17 cellular contexts compared by ENCODE assay signal in genomic region chr15:100806157-100806556, GRCh38.
DNase-seq lines count a peak whose midpoint lies in the region; ATAC-seq, FAIRE-seq and TF ChIP-seq lines count a peak whose summit lies in the region.
"Had no signal": no experiment of that assay in that cellular context is flagged by ENCODE, and none has a peak within 500 bp of the region (broad histone marks: within the 10 kb centered on the region; RNA-seq: fewer than 3 reads in every experiment).

No MANE protein-coding gene starts in this region.

- H3K9me3 ChIP-seq in GM12878 (replicated peaks; ENCODE audit: control insufficient read depth, insufficient read depth, low read length): peaks cover 6% of the 10 kb centered on the region; the same call in 2 of the 3 replicates

- RAD21 ChIA-PET in GM12878 (lab: Charles Lee; ENCODE audit: unreplicated experiment): no interaction called here

- no peak for TF ChIP-seq CTCF in GM12878 (IDR thresholded peaks at IDR 0.05 in 2 of 3, conservative IDR thresholded peaks at IDR 0.05 in 1 of 3; ENCODE audit: control insufficient read depth in 2 of 3, extremely low read depth in 1 of 3, insufficient read depth in 1 of 3, low read depth in 3 of 3, low read length in 3 of 3)

- TF ChIP-seq RAD21 in GM12878 (IDR thresholded peaks at IDR 0.05; ENCODE audit: insufficient read depth, low read depth, low read length): no peak

- no peaks in the 10 kb centered on the region for H4K20me1 ChIP-seq in GM12878 (ENCODE audit: control insufficient read depth, insufficient read depth)
- H4K20me1 ChIP-seq: BLaER1 treated with 17β-estradiol and CSF1 and Interleukin-3, amounts not matched to agents 10 nM and 100 nM had no signal

- H3K4me3 ChIP-seq in GM12878: no peak overlapping the region
- H3K4me3 ChIP-seq: BLaER1 treated with 17β-estradiol and CSF1 and Interleukin-3, amounts not matched to agents 10 nM and 100 nM had no signal

- no peak overlapping the region for H3K27ac ChIP-seq in GM12878 (ENCODE audit: control insufficient read depth, insufficient read depth)
- H3K27ac ChIP-seq: BLaER1 treated with 17β-estradiol and CSF1 and Interleukin-3, amounts not matched to agents 10 nM and 100 nM had no signal

- in situ Hi-C loops in GM12878 (cut with MboI): no loop called here

- H2AFZ ChIP-seq in GM12878 (ENCODE audit: control insufficient read depth, low read depth, low read length): no peak overlapping the region

- POLR2A ChIA-PET in GM12878 (lab: Charles Lee): no interaction called here

- WGBS in GM12878 (ENCODE audit: insufficient coverage, insufficient replicate concordance, low lambda C conversion rate, missing lambda C conversion rate): 0% methylated on average over 1 of the region's 1 CpG

- H3K27me3 ChIP-seq in GM12878 (replicated peaks in 1 of 2; ENCODE audit: control insufficient read depth in 2 of 2, insufficient read depth in 2 of 2, low read length in 1 of 2): no peaks in the 10 kb centered on the region
- H3K27me3 ChIP-seq: BLaER1 treated with 17β-estradiol and CSF1 and Interleukin-3, amounts not matched to agents 10 nM and 100 nM had no signal

- FAIRE-seq in GM12878 (lab: Jason Lieb, UNC): no peak

- SMC1A ChIA-PET in GM12878 (lab: Charles Lee; ENCODE audit: uncharacterized antibody, unreplicated experiment): interaction anchor here (0.6 kb wide), 1 partner anchor 155 kb away, joined by 3 read pairs; no protein-coding TSS in a partner anchor

- H3K36me3 ChIP-seq in GM12878 (ENCODE audit: control insufficient read depth in 2 of 2, insufficient read depth in 2 of 2, low read length in 1 of 2): no peaks in the 10 kb centered on the region

- H3K9ac ChIP-seq in GM12878 (ENCODE audit: control insufficient read depth, insufficient read depth, low read length): no peak overlapping the region
- H3K9ac ChIP-seq: BLaER1 treated with 17β-estradiol and CSF1 and Interleukin-3, amounts not matched to agents 10 nM and 100 nM had no signal

- no TSS peak for BruUV-seq in GM12878 (replicated peaks; lab: Mats Ljungman, UMichigan)

- no peak for TF ChIP-seq EP300 in GM12878 (IDR thresholded peaks at IDR 0.05; ENCODE audit: borderline replicate concordance in 1 of 2, control insufficient read depth in 1 of 2, low read depth in 2 of 2, low read length in 2 of 2)

- no peak overlapping the region for H3K4me2 ChIP-seq in GM12878 (ENCODE audit: control insufficient read depth, insufficient read depth)
- H3K4me2 ChIP-seq: BLaER1 treated with 17β-estradiol and CSF1 and Interleukin-3, amounts not matched to agents 10 nM and 100 nM had no signal

- H3K4me1 ChIP-seq in GM12878 (ENCODE audit: control insufficient read depth, insufficient read depth, low read length): no peaks in the 10 kb centered on the region

- TF ChIP-seq POLR2A in GM12878 (IDR thresholded peaks at IDR 0.05; ENCODE audit: low read depth, low read length): no peak

- CTCF ChIA-PET in GM12878 (lab: Yijun Ruan, JAX): interaction anchor here (0.6 kb wide), 1 partner anchor 110 kb away, joined by 3 read pairs; no protein-coding TSS in a partner anchor

- peak; percentile 38 for ATAC-seq in GM18520 (IDR thresholded peaks at IDR 0.05; ENCODE audit: unreplicated experiment)
- ATAC-seq in HG02610 (IDR thresholded peaks at IDR 0.05; ENCODE audit: unreplicated experiment): peak; percentile 90
- peak; percentile 60 for ATAC-seq in HG03354 (IDR thresholded peaks at IDR 0.05; ENCODE audit: poor library complexity, severe bottlenecking, unreplicated experiment)
- ATAC-seq in GM12878: peak; percentile 31; the same call in 1 of the 3 replicates
- ATAC-seq in GM19455 (IDR thresholded peaks at IDR 0.05; ENCODE audit: unreplicated experiment): no peak
- ATAC-seq: CD8-positive, alpha-beta T cell; HCT116 had no signal

- intact Hi-C loops in GM12878 (cut with micrococcal nuclease; ENCODE audit: unreplicated experiment): no loop called here

- H3K79me2 ChIP-seq in GM12878 (ENCODE audit: control insufficient read depth, insufficient read depth, low read length): no peaks in the 10 kb centered on the region

- DNase-seq in GM12878 (ENCODE audit: low read depth, low spot score) (no peak), putamen (ENCODE audit: low spot score) (no peak), NCI-H524 treated with DMSO at 0.1 percent for 48 hours (lab: John Stamatoyannopoulos, UW) (no peak)
- DNase-seq: CD8-positive, alpha-beta T cell; DMS 273 treated with DMSO at 0.1 percent for 48 hours; GDM1; GOT3; H7; HFFc6; Kasumi-1; KG1 had no signal

TF ChIP-seq in GM12878, 131 proteins besides CTCF, POLR2A, EP300 and RAD21:
- TF ChIP-seq, protein P1, sequence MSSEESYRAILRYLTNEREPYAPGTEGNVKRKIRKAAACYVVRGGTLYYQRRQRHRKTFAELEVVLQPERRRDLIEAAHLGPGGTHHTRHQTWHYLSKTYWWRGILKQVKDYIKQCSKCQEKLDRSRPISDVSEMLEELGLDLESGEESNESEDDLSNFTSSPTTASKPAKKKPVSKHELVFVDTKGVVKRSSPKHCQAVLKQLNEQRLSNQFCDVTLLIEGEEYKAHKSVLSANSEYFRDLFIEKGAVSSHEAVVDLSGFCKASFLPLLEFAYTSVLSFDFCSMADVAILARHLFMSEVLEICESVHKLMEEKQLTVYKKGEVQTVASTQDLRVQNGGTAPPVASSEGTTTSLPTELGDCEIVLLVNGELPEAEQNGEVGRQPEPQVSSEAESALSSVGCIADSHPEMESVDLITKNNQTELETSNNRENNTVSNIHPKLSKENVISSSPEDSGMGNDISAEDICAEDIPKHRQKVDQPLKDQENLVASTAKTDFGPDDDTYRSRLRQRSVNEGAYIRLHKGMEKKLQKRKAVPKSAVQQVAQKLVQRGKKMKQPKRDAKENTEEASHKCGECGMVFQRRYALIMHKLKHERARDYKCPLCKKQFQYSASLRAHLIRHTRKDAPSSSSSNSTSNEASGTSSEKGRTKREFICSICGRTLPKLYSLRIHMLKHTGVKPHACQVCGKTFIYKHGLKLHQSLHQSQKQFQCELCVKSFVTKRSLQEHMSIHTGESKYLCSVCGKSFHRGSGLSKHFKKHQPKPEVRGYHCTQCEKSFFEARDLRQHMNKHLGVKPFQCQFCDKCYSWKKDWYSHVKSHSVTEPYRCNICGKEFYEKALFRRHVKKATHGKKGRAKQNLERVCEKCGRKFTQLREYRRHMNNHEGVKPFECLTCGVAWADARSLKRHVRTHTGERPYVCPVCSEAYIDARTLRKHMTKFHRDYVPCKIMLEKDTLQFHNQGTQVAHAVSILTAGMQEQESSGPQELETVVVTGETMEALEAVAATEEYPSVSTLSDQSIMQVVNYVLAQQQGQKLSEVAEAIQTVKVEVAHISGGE (CRISPR knock-in tag; IDR thresholded peaks at IDR 0.05): no peak
- TF ChIP-seq RUNX3 (IDR thresholded peaks at IDR 0.05; ENCODE audit: low read length) (peak; percentile 74), JUNB (IDR thresholded peaks at IDR 0.05) (peak; percentile 50), NFYA (IDR thresholded peaks at IDR 0.05; ENCODE audit: borderline replicate concordance, low read depth, low read length) (no peak), NFIC (IDR thresholded peaks at IDR 0.05; ENCODE audit: low read depth, low read length) (peak; percentile 32; the same call in 1 of the 2 replicates)
- TF ChIP-seq, protein P2, sequence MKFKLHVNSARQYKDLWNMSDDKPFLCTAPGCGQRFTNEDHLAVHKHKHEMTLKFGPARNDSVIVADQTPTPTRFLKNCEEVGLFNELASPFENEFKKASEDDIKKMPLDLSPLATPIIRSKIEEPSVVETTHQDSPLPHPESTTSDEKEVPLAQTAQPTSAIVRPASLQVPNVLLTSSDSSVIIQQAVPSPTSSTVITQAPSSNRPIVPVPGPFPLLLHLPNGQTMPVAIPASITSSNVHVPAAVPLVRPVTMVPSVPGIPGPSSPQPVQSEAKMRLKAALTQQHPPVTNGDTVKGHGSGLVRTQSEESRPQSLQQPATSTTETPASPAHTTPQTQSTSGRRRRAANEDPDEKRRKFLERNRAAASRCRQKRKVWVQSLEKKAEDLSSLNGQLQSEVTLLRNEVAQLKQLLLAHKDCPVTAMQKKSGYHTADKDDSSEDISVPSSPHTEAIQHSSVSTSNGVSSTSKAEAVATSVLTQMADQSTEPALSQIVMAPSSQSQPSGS (IDR thresholded peaks at IDR 0.05; ENCODE audit: low read length): no peak
